ENCODE assay signal across 16 cellular contexts in genomic region chr10:118664321-118664720, GRCh38.
DNase-seq lines count a peak whose midpoint lies in the region; ATAC-seq and TF ChIP-seq lines count a peak whose summit lies in the region.
"Had no signal": no experiment of that assay in that cellular context is flagged by ENCODE, and none has a peak within 500 bp of the region (broad histone marks: within the 10 kb centered on the region; RNA-seq: fewer than 3 reads in every experiment).

No MANE protein-coding gene starts in this region.

- no peaks in the 10 kb centered on the region for H3K9me3 ChIP-seq in Karpas-422 (ENCODE audit: low read length)

- H3K36me3 ChIP-seq in Karpas-422 (ENCODE audit: insufficient read depth, low read length), result no peaks in the 10 kb centered on the region
- H3K36me3 ChIP-seq: BLaER1 had no signal

- H3K9me2 ChIP-seq in Karpas-422 (replicated peaks; ENCODE audit: insufficient read depth, low read length), result no peaks in the 10 kb centered on the region

- DNase-seq in natural killer cell treated with Interleukin-12 subunit alpha and Interleukin-12 subunit beta and Interleukin-15 and Interleukin-18, amount 100 ng/mL, for 72 hours (ENCODE audit: low spot score), result peak; percentile 10
- no peak for DNase-seq in natural killer cell
- peak; percentile 26 for DNase-seq in Karpas-422
- peak; percentile 87 for DNase-seq in mesenteric fat pad (ENCODE audit: low spot score)
- no peak for DNase-seq in GM19238 (ENCODE audit: insufficient read length, low spot score)
- no peak for DNase-seq in NCI-H1417 (lab: John Stamatoyannopoulos, UW)
- no peak for DNase-seq in HT-29 (ENCODE audit: low spot score)
- DNase-seq: 8988T; Calu3; CD8-positive, alpha-beta T cell; DMS79 treated with DMSO at 0.1 percent for 48 hours; GF-D8; GOT3; H9 had no signal

- peaks cover 4 to 6% of the 10 kb centered on the region in 2 donors for H3K4me1 Mint-ChIP-seq in natural killer cell treated with Interleukin-12 subunit alpha and Interleukin-12 subunit beta and Interleukin-15 and Interleukin-18, amount 100 ng/mL, for 72 hours (ENCODE audit: low read depth in 2 of 2)
- peaks cover 5 to 7% of the 10 kb centered on the region in 2 donors for H3K4me1 Mint-ChIP-seq in natural killer cell

- H3K4me1 ChIP-seq in Karpas-422 (ENCODE audit: low read length), result peaks cover 2% of the 10 kb centered on the region

- peaks cover 6% of the 10 kb centered on the region for H3K9me3 Mint-ChIP-seq in natural killer cell treated with Interleukin-12 subunit alpha and Interleukin-12 subunit beta and Interleukin-15 and Interleukin-18, amount 100 ng/mL, for 72 hours
- H3K9me3 Mint-ChIP-seq in natural killer cell, result no peaks in the 10 kb centered on the region

- no peak overlapping the region for H3K4me3 Mint-ChIP-seq in natural killer cell treated with Interleukin-12 subunit alpha and Interleukin-12 subunit beta and Interleukin-15 and Interleukin-18, amount 100 ng/mL, for 72 hours
- H3K4me3 Mint-ChIP-seq in natural killer cell, result no peak overlapping the region
- H3K4me3 Mint-ChIP-seq: CD14-positive monocyte; CD8-positive, alpha-beta T cell; H9 had no signal

- intact Hi-C loops in natural killer cell (cut with micrococcal nuclease), result no loop called here

- no peak for ATAC-seq in natural killer cell treated with Interleukin-12 subunit alpha and Interleukin-12 subunit beta and Interleukin-15 and Interleukin-18, amount 100 ng/mL, for 72 hours
- no peak for ATAC-seq in natural killer cell
- ATAC-seq: CD8-positive, alpha-beta T cell had no signal

- peaks cover 17 to 24% of the 10 kb centered on the region in 2 donors for H3K27me3 Mint-ChIP-seq in natural killer cell treated with Interleukin-12 subunit alpha and Interleukin-12 subunit beta and Interleukin-15 and Interleukin-18, amount 100 ng/mL, for 72 hours
- peaks cover 21 to 31% of the 10 kb centered on the region in 2 donors for H3K27me3 Mint-ChIP-seq in natural killer cell (ENCODE audit: low read depth in 2 of 2)

- no peaks in the 10 kb centered on the region for H4K20me1 ChIP-seq in Karpas-422 (ENCODE audit: insufficient read depth, low read depth, low read length)
- H4K20me1 ChIP-seq: BLaER1 had no signal

- H3K4me2 ChIP-seq in Karpas-422 (ENCODE audit: low read depth, low read length, poor library complexity, severe bottlenecking), result no peak overlapping the region
- H3K4me2 ChIP-seq: BLaER1 had no signal

- H3K27ac Mint-ChIP-seq in natural killer cell treated with Interleukin-12 subunit alpha and Interleukin-12 subunit beta and Interleukin-15 and Interleukin-18, amount 100 ng/mL, for 72 hours, result no peak overlapping the region
- no peak overlapping the region for H3K27ac Mint-ChIP-seq in natural killer cell
- H3K27ac Mint-ChIP-seq: CD14-positive monocyte; CD8-positive, alpha-beta T cell; H9 had no signal

- H3K4me3 ChIP-seq in Karpas-422 (ENCODE audit: low read length), result no peak overlapping the region
- H3K4me3 ChIP-seq: BLaER1 had no signal

- H3K79me2 ChIP-seq in Karpas-422 (ENCODE audit: low read length), result no peaks in the 10 kb centered on the region

- H3K9ac ChIP-seq in Karpas-422 (ENCODE audit: low read length), result no peak overlapping the region
- H3K9ac ChIP-seq: BLaER1 had no signal

- TF ChIP-seq CTCF in natural killer cell (IDR thresholded peaks at IDR 0.05), result no peak

- no peaks in the 10 kb centered on the region for H3K27me3 ChIP-seq in Karpas-422 (ENCODE audit: low read length)
- H3K27me3 ChIP-seq: BLaER1 had no signal

- peaks cover 11% of the 10 kb centered on the region for H3K36me3 Mint-ChIP-seq in natural killer cell treated with Interleukin-12 subunit alpha and Interleukin-12 subunit beta and Interleukin-15 and Interleukin-18, amount 100 ng/mL, for 72 hours
- no peaks in the 10 kb centered on the region for H3K36me3 Mint-ChIP-seq in natural killer cell
- H3K36me3 Mint-ChIP-seq: CD14-positive monocyte had no signal

- no peak overlapping the region for H2AFZ ChIP-seq in Karpas-422 (ENCODE audit: low read length)

- H3K27ac ChIP-seq in Karpas-422 (ENCODE audit: low read length), result no peak overlapping the region
- H3K27ac ChIP-seq: BLaER1 had no signal

Comparison
In these comparisons a context has a peak if more than half of its experiments do, and no peak if none do; other contexts are left out.
1. DNase-seq: peak in natural killer cell treated with Interleukin-12 subunit alpha and Interleukin-12 subunit beta and Interleukin-15 and Interleukin-18, amount 100 ng/mL, for 72 hours (single experiment), Karpas-422 (single experiment) and mesenteric fat pad (single experiment); none in natural killer cell (single experiment), GM19238 (single experiment), NCI-H1417 (0 of 3) and HT-29 (single experiment).